In the genomic region with DNA sequence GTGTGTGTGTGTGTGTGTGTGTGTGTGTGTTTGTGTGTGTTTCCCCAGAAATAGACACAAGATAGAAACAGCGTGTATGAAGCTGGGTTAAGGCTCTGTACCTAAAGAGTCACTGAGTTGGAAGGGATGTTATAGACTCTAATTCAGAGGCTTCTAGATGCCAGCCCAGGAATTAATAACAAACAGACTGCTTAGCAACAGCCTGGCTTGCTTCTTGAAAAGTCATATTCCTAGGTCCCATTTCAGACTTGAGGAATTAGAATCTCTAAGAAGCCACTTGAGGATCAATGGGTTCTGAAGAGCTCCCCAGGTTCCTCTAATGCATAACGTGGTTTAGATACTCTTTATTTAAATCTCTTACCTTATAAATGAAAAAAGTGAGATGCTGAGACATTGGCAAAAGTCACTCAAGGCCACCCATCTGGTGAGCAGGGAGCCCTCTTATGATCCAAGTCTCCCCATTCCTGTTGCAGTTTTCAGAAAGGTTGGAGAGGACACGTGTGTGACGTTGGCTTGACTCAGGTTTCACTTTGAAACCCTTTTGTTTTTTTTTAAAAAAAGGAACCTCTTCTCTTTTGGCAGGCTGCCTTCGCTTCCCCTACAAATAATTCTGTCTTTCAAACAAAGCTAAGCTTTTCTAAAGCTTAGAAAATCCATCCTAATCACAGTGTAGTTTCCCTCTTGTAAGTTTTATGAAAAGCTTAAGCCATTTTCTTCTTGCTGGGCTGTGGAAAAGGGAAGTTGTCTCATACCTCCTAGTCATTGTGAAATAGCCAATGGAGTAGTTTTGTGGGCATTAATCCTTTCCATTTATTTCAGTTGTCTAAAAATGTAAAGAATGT, we compare ENCODE assay signal across 1 cellular context.
TF ChIP-seq lines count a peak whose summit lies in the region.

No MANE protein-coding gene starts in this region.

TF ChIP-seq in SK-N-SH treated with all-trans-retinoic acid at 6 μM for 48 hours, 23 proteins besides CTCF, POLR2A, EP300 and RAD21 (continued from another document):
- TF ChIP-seq, protein P1, sequence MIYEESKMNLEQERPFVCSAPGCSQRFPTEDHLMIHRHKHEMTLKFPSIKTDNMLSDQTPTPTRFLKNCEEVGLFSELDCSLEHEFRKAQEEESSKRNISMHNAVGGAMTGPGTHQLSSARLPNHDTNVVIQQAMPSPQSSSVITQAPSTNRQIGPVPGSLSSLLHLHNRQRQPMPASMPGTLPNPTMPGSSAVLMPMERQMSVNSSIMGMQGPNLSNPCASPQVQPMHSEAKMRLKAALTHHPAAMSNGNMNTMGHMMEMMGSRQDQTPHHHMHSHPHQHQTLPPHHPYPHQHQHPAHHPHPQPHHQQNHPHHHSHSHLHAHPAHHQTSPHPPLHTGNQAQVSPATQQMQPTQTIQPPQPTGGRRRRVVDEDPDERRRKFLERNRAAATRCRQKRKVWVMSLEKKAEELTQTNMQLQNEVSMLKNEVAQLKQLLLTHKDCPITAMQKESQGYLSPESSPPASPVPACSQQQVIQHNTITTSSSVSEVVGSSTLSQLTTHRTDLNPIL (CRISPR knock-in tag; IDR thresholded peaks at IDR 0.05; ENCODE audit: low read depth) = no peak
- TF ChIP-seq ARNTL (CRISPR knock-in tag; IDR thresholded peaks at IDR 0.05; ENCODE audit: borderline replicate concordance, low read depth) (no peak), RARB (CRISPR knock-in tag; IDR thresholded peaks at IDR 0.05) (no peak)
- TF ChIP-seq, protein P2, sequence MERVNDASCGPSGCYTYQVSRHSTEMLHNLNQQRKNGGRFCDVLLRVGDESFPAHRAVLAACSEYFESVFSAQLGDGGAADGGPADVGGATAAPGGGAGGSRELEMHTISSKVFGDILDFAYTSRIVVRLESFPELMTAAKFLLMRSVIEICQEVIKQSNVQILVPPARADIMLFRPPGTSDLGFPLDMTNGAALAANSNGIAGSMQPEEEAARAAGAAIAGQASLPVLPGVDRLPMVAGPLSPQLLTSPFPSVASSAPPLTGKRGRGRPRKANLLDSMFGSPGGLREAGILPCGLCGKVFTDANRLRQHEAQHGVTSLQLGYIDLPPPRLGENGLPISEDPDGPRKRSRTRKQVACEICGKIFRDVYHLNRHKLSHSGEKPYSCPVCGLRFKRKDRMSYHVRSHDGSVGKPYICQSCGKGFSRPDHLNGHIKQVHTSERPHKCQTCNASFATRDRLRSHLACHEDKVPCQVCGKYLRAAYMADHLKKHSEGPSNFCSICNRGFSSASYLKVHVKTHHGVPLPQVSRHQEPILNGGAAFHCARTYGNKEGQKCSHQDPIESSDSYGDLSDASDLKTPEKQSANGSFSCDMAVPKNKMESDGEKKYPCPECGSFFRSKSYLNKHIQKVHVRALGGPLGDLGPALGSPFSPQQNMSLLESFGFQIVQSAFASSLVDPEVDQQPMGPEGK (CRISPR knock-in tag; IDR thresholded peaks at IDR 0.05; ENCODE audit: borderline replicate concordance) = no peak
